Comparison of ENCODE assay signal across 22 cellular contexts in genomic region chr10:70829543-70829942, GRCh38. TPM values are rescaled to one million over a fixed set of nuclear protein-coding genes. Genes with fewer than 3 reads are reported as not detected.
DNase-seq lines count a peak whose midpoint lies in the region; ATAC-seq and TF ChIP-seq lines count a peak whose summit lies in the region.
"Had no signal": no experiment of that assay in that cellular context is flagged by ENCODE, and none has a peak within 500 bp of the region (broad histone marks: within the 10 kb centered on the region; RNA-seq: fewer than 3 reads in every experiment).

No MANE protein-coding gene starts in this region.

- in situ Hi-C loops in IMR-90 (cut with MboI; ENCODE audit: low sequenced_read_pairs), result no loop called here

- no peak overlapping the region for H3K27ac Mint-ChIP-seq in progenitor cell of endocrine pancreas

- H3K4me1 Mint-ChIP-seq in progenitor cell of endocrine pancreas (ENCODE audit: low read depth), result peaks cover 27% of the 10 kb centered on the region

- H3K36me3 ChIP-seq in IMR-90 (ENCODE audit: control insufficient read depth, insufficient read depth, low read length) (peaks cover 7% of the 10 kb centered on the region), colonic mucosa (no peaks in the 10 kb centered on the region), Karpas-422 (ENCODE audit: insufficient read depth, low read length) (peaks cover 9% of the 10 kb centered on the region; the same call in 1 of the 2 replicates)

- POLR2A ChIA-PET in IMR-90 (lab: Charles Lee; ENCODE audit: unreplicated experiment), result no interaction called here

- CTCF ChIA-PET in IMR-90 (lab: Yijun Ruan, JAX), result interaction anchor here (0.7 kb wide), 1 partner anchor 703 kb away, joined by 6 read pairs; no protein-coding TSS in a partner anchor

- H3K36me3 Mint-ChIP-seq in progenitor cell of endocrine pancreas (ENCODE audit: insufficient read depth), result peaks cover 21% of the 10 kb centered on the region

- no peaks in the 10 kb centered on the region for H3K27me3 Mint-ChIP-seq in progenitor cell of endocrine pancreas

- no peak overlapping the region for H2AFZ ChIP-seq in IMR-90 (replicated peaks; ENCODE audit: low read length, poor library complexity)
- H2AFZ ChIP-seq in Karpas-422 (ENCODE audit: low read length), result no peak overlapping the region

- no peaks in the 10 kb centered on the region for H3K9me3 Mint-ChIP-seq in progenitor cell of endocrine pancreas (ENCODE audit: low read depth)

- no peak overlapping the region for H3K18ac ChIP-seq in IMR-90 (ENCODE audit: low read depth, low read length)

- no peak overlapping the region for H4K5ac ChIP-seq in IMR-90 (ENCODE audit: low read depth, low read length)

- H3K4ac ChIP-seq in IMR-90 (ENCODE audit: low read depth, low read length), result no peak overlapping the region

- no peaks in the 10 kb centered on the region; the same call in none of the 2 replicates for H4K20me1 ChIP-seq in IMR-90 (ENCODE audit: insufficient read depth, low read length)
- no peaks in the 10 kb centered on the region for H4K20me1 ChIP-seq in Karpas-422 (ENCODE audit: insufficient read depth, low read depth, low read length)

- H2AK5ac ChIP-seq in IMR-90 (ENCODE audit: low read depth, low read length), result no peak overlapping the region

- H3K14ac ChIP-seq in IMR-90 (replicated peaks; ENCODE audit: low read depth, low read length), result peak overlapping the region; percentile 28; the same call in 1 of the 2 replicates

- no peaks in the 10 kb centered on the region for H3K9me2 ChIP-seq in Karpas-422 (replicated peaks; ENCODE audit: insufficient read depth, low read length)

- H3K9me3 ChIP-seq in IMR-90 (ENCODE audit: control insufficient read depth, insufficient read depth, low read length) (no peaks in the 10 kb centered on the region), colonic mucosa (no peaks in the 10 kb centered on the region), right cardiac atrium (ENCODE audit: control insufficient read depth, low read length) (no peaks in the 10 kb centered on the region), Karpas-422 (ENCODE audit: low read length) (no peaks in the 10 kb centered on the region)
- H3K9me3 ChIP-seq: left lung had no signal

- intact Hi-C loops in IMR-90 (cut with micrococcal nuclease), result no loop called here
- intact Hi-C loops in colonic mucosa (cut with DNase I), result no loop called here
- intact Hi-C loops in right cardiac atrium (cut with DNase I), result no loop called here
- intact Hi-C loops in left colon (cut with DNase I, micrococcal nuclease), result no loop called here

- TF ChIP-seq CTCF in IMR-90 (conservative IDR thresholded peaks at IDR 0.05; ENCODE audit: low read depth, low read length) (no peak), colonic mucosa (IDR thresholded peaks at IDR 0.05) (no peak), progenitor cell of endocrine pancreas (IDR thresholded peaks at IDR 0.05; ENCODE audit: unreplicated experiment) (no peak)

- no peak overlapping the region for H3K9ac ChIP-seq in IMR-90 (ENCODE audit: low read depth, low read length)
- H3K9ac ChIP-seq in colonic mucosa (ENCODE audit: low read depth in 2 of 2, low read length in 2 of 2), result no peak overlapping the region
- no peak overlapping the region for H3K9ac ChIP-seq in Karpas-422 (ENCODE audit: low read length)

- no TSS peak for BruUV-seq in IMR-90 (replicated peaks; lab: Mats Ljungman, UMichigan)

- H3K4me2 ChIP-seq in IMR-90 (ENCODE audit: low read depth, low read length), result no peak overlapping the region
- H3K4me2 ChIP-seq in Karpas-422 (ENCODE audit: low read depth, low read length, poor library complexity, severe bottlenecking), result no peak overlapping the region

- ATAC-seq in IMR-90 (ENCODE audit: low read depth), result no peak
- ATAC-seq in right cardiac atrium, result peak; percentile 82 to 87
- ATAC-seq in left colon, result no peak

- H3K27me3 ChIP-seq in IMR-90 (ENCODE audit: control insufficient read depth, insufficient read depth, low read length) (no peaks in the 10 kb centered on the region), colonic mucosa (no peaks in the 10 kb centered on the region), right cardiac atrium (ENCODE audit: control insufficient read depth, insufficient read depth) (no peaks in the 10 kb centered on the region), Karpas-422 (ENCODE audit: low read length) (no peaks in the 10 kb centered on the region)
- H3K27me3 ChIP-seq: left lung had no signal

- no peak overlapping the region for H3K23ac ChIP-seq in IMR-90 (ENCODE audit: low read depth, low read length)

- WGBS in IMR-90 (ENCODE audit: extremely low coverage in 2 of 2, insufficient read length in 1 of 2), 2 experiments, result no CpG with 5 or more reads among the region's 5 CpGs
- 58% methylated on average over 5 of the region's 5 CpGs for WGBS in right cardiac atrium

- no peak overlapping the region for H3K56ac ChIP-seq in IMR-90 (ENCODE audit: extremely low read depth, insufficient read depth, low read length)

- 0 out of 2 replicates have a peak overlapping the region, but pooled peaks have one; percentile 22 for H2BK20ac ChIP-seq in IMR-90 (ENCODE audit: low read depth, low read length)

- H2BK5ac ChIP-seq in IMR-90 (ENCODE audit: low read depth, low read length, poor library complexity, severe bottlenecking), result no peak overlapping the region

- H3K4me3 ChIP-seq in IMR-90 (ENCODE audit: insufficient read depth, low read depth, low read length) (no peak overlapping the region), colonic mucosa (no peak overlapping the region), right cardiac atrium (ENCODE audit: low read length) (no peak overlapping the region), Karpas-422 (ENCODE audit: low read length) (no peak overlapping the region)
- H3K4me3 ChIP-seq: left lung, skin epidermis had no signal

- no peak overlapping the region for H2AK9ac ChIP-seq in IMR-90 (replicated peaks; ENCODE audit: low read depth, low read length, poor library complexity)

- H3K79me2 ChIP-seq in Karpas-422 (ENCODE audit: low read length), result peaks cover 91% of the 10 kb centered on the region

- DNase-seq in IMR-90 (no peak), colonic mucosa (no peak), right cardiac atrium (no peak), progenitor cell of endocrine pancreas (ENCODE audit: low spot score, unreplicated experiment) (no peak), left colon (no peak), Karpas-422 (no peak), middle frontal gyrus (ENCODE audit: extremely low spot score, low spot score) (no peak), cerebellar nuclear complex (lab: John Stamatoyannopoulos, UW) (no peak)
- DNase-seq: ACHN; activated naive CD4-positive, alpha-beta T cell; C1 segment of cervical spinal cord; foreskin fibroblast; left lung; NCI-H1092; NCI-H2081; NCI-H524; SHP77 treated with DMSO at 0.1 percent for 48 hours; stimulated activated CD4-positive, alpha-beta T cell treated with anti-CD3 and anti-CD28 coated beads, Interleukin-4, amount 100 ng/mL, for 1 hour; substantia nigra had no signal

- H3K4me3 Mint-ChIP-seq in progenitor cell of endocrine pancreas (ENCODE audit: low read depth), result peak overlapping the region; percentile 1

- no peak for TF ChIP-seq RAD21 in IMR-90 (IDR thresholded peaks at IDR 0.05; ENCODE audit: low read length)

- H4K91ac ChIP-seq in IMR-90 (ENCODE audit: insufficient read depth, low read depth, low read length), result no peak overlapping the region

- H3K27ac ChIP-seq in IMR-90 (ENCODE audit: insufficient read depth, low read length) (no peak overlapping the region), colonic mucosa (peak overlapping the region; percentile 62), right cardiac atrium (ENCODE audit: low read length) (no peak overlapping the region), Karpas-422 (ENCODE audit: low read length) (no peak overlapping the region)
- H3K27ac ChIP-seq: left lung, skin epidermis had no signal

- peaks cover 23% of the 10 kb centered on the region for H3K4me1 ChIP-seq in IMR-90 (ENCODE audit: control insufficient read depth, insufficient read depth, low read length)
- H3K4me1 ChIP-seq in colonic mucosa, result peaks cover 17% of the 10 kb centered on the region
- peaks cover 5% of the 10 kb centered on the region for H3K4me1 ChIP-seq in right cardiac atrium (ENCODE audit: control insufficient read depth, insufficient read depth, low read length)
- H3K4me1 ChIP-seq in Karpas-422 (ENCODE audit: low read length), result peaks cover 24% of the 10 kb centered on the region

- H2BK120ac ChIP-seq in IMR-90 (ENCODE audit: low read depth, low read length), result no peak overlapping the region

- no peak overlapping the region for H2BK15ac ChIP-seq in IMR-90 (ENCODE audit: low read depth, low read length)

- no peak overlapping the region for H4K8ac ChIP-seq in IMR-90 (ENCODE audit: low read depth in 2 of 2, low read length in 2 of 2)

- H3K79me1 ChIP-seq in IMR-90 (ENCODE audit: low read depth in 1 of 2, low read length in 2 of 2), result peaks cover 42 to 66% of the 10 kb centered on the region in 2 experiments

- TF ChIP-seq POLR2A in IMR-90 (IDR thresholded peaks at IDR 0.05; ENCODE audit: low read depth, low read length), result no peak

- H3K9me1 ChIP-seq in IMR-90 (ENCODE audit: insufficient read depth, low read length), result peaks cover 2% of the 10 kb centered on the region; the same call in 1 of the 2 replicates

- dilution Hi-C loops in IMR-90 (cut with HindIII; ENCODE audit: low sequenced_read_pairs, unreplicated experiment), result no loop called here

RNA-seq across cellular contexts. Expression of gene SGPL1, which starts 13.8 kb away (rescaled TPM):
- total RNA-seq in IMR-90 (2012; rRNA removed), result 26.7 and 27.5 TPM in 2 replicates
- polyA plus RNA-seq in IMR-90 (2012; rRNA removed), result 9.4 and 12.2 TPM in 2 replicates
- polyA plus RNA-seq in IMR-90 (2012; cell fraction: cytosol; rRNA removed), result 6.0 and 7.9 TPM in 2 replicates
- 8.9 and 27.3 TPM in 2 replicates for polyA plus RNA-seq in IMR-90 (2012; cell fraction: nucleus; rRNA removed; ENCODE audit: low replicate concordance)
- total RNA-seq in colonic mucosa, result 10 to 100 TPM; 59.8 to 67.6 TPM
- total RNA-seq in right cardiac atrium, result 10 to 100 TPM; 12.2 to 20.2 (median 14.6) TPM
- polyA plus RNA-seq in right cardiac atrium, result 4.2 TPM
- 82.1 and 93.6 TPM in 2 replicates for total RNA-seq in progenitor cell of endocrine pancreas
- 10 to 100 TPM; 68.8 to 82.2 TPM for total RNA-seq in left colon
- total RNA-seq in Karpas-422 (2014; rRNA removed; shearing (Covaris generic); ENCODE audit: low replicate concordance), result 26.0 and 26.3 TPM in 2 replicates

RNA-seq across cellular contexts. Expression of gene TBATA, which starts 44.4 kb away (rescaled TPM):
- total RNA-seq in IMR-90 (2012; rRNA removed), result not detected in 2 replicates
- not detected in 2 replicates for polyA plus RNA-seq in IMR-90 (2012; rRNA removed)
- not detected in 2 replicates for polyA plus RNA-seq in IMR-90 (2012; cell fraction: cytosol; rRNA removed)
- polyA plus RNA-seq in IMR-90 (2012; cell fraction: nucleus; rRNA removed; ENCODE audit: low replicate concordance), result not detected in 2 replicates
- total RNA-seq in colonic mucosa, result not detected
- total RNA-seq in right cardiac atrium, result not detected
- polyA plus RNA-seq in right cardiac atrium, result 0.16 TPM
- not detected in 2 replicates for total RNA-seq in progenitor cell of endocrine pancreas
- total RNA-seq in left colon, result not detected
- total RNA-seq in Karpas-422 (2014; rRNA removed; shearing (Covaris generic); ENCODE audit: low replicate concordance), result not detected in 2 replicates
- total RNA-seq: left lung; omental fat pad; T-helper 1 cell treated with Interleukin-12 subunit alpha and Interleukin-12 subunit beta and Interleukin-4 antibody, amounts not matched to agents 30 ng/mL and 1 ng/mL, for 36 hours had no signal

RNA-seq across cellular contexts. Expression of gene PCBD1, which starts 58.8 kb away (rescaled TPM):
- 15.8 and 17.8 TPM in 2 replicates for total RNA-seq in IMR-90 (2012; rRNA removed)
- polyA plus RNA-seq in IMR-90 (2012; rRNA removed), result 31.6 and 33.1 TPM in 2 replicates
- 21.7 and 49.0 TPM in 2 replicates for polyA plus RNA-seq in IMR-90 (2012; cell fraction: cytosol; rRNA removed)
- 10.9 and 17.4 TPM in 2 replicates for polyA plus RNA-seq in IMR-90 (2012; cell fraction: nucleus; rRNA removed; ENCODE audit: low replicate concordance)
- 100 to 1,000 TPM in 1 of 2 donors, 10 to 100 TPM in 1; 96.4 to 196 TPM for total RNA-seq in colonic mucosa
- total RNA-seq in right cardiac atrium, result 100 to 1,000 TPM; 102 to 141 (median 134) TPM
- 216 TPM for polyA plus RNA-seq in right cardiac atrium
- total RNA-seq in progenitor cell of endocrine pancreas, result 147 and 162 TPM in 2 replicates
- total RNA-seq in left colon, result 10 to 100 TPM; 67.6 to 78.2 TPM
- 73.7 and 76.4 TPM in 2 replicates for total RNA-seq in Karpas-422 (2014; rRNA removed; shearing (Covaris generic); ENCODE audit: low replicate concordance)

Comparison
In these comparisons a context has a peak if more than half of its experiments do, and no peak if none do; other contexts are left out.
1. ATAC-seq: peak in right cardiac atrium (2 of 2); none in IMR-90 (single experiment) and left colon (single experiment).